In the genomic region with DNA sequence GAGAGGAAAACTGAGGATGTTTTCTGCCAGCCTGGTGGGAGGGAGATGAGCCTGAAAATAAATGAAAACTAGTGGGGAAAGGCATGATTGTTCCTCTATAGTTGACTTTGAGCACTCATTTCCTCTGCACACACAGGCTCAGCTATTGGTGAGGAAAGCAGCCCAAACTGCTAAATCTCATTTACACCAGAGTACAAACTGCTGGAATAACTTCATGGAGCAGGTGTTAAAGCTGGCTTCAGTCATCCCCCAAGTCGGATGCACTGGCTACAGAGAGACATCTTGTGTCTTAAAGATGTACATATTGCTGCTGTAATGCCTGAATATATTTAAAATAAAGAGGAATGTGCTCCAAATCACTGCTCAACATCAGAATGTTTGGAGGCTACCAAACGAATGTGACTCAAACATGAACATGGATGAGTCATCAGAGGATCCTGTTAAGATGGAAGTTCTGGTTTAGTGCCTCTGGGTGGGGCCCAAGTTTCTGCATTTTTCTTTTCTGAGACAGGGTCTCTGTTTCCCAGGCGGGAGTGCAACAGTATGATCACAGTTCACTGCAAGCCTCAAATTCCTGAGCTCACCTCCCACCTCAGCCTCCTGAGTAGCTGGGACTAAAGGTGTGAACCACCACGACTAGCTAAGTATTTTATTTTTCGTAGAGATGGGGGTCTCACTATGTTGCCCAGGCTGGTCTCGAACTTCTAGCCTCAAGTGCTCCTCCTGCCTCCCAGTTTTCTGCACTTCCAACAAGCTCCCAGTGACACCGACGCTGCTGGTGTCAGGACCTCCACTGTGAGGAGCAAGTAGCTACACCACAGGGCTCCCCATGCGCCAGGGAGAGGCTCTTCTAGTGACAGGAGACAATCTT, we compare ENCODE assay signal across 11 cellular contexts.
A peak's percentile ranks its signal among the peaks of the same experiment; 100 is the strongest.
DNase-seq lines count a peak whose midpoint lies in the region; ATAC-seq and TF ChIP-seq lines count a peak whose summit lies in the region.
"Had no signal": no experiment of that assay in that cellular context is flagged by ENCODE, and none has a peak within 500 bp of the region (broad histone marks: within the 10 kb centered on the region; RNA-seq: fewer than 3 reads in every experiment).

No MANE protein-coding gene starts in this region.

- H3K36me3 ChIP-seq in PC-9 (ENCODE audit: low read depth) (no peaks in the 10 kb centered on the region), esophagus (ENCODE audit: control insufficient read depth in 2 of 2, insufficient read depth in 2 of 2, low read length in 1 of 2) (peaks cover 0 to 10% of the 10 kb centered on the region in 2 donors), smooth muscle cell (ENCODE audit: low read depth) (no peaks in the 10 kb centered on the region)
- H3K36me3 ChIP-seq: neural progenitor cell had no signal

- DNase-seq in activated T-cell treated with anti-CD3 and anti-CD28 coated beads, Interleukin-2, amount 50 U/mL, for 4 hours = no peak
- no peak for DNase-seq in activated T-cell treated with anti-CD3 and anti-CD28 coated beads, Interleukin-2, amount 50 U/mL, for 1 hour
- DNase-seq in PC-9 (peak; percentile 28 to 77), smooth muscle cell (lab: John Stamatoyannopoulos, UW; ENCODE audit: unreplicated experiment) (no peak), GDM1 (lab: John Stamatoyannopoulos, UW) (no peak)
- no peak for DNase-seq in activated CD8-positive, alpha-beta memory T cell treated with anti-CD3 and anti-CD28 coated beads for 24 hours
- DNase-seq: effector memory CD4-positive, alpha-beta T cell had no signal

- H4K20me1 ChIP-seq in PC-9 (ENCODE audit: insufficient read depth) (no peaks in the 10 kb centered on the region), smooth muscle cell (ENCODE audit: low read depth) (no peaks in the 10 kb centered on the region)

- H3K9me2 ChIP-seq in PC-9 (ENCODE audit: insufficient read depth) = no peaks in the 10 kb centered on the region

- ATAC-seq in activated T-cell treated with anti-CD3 and anti-CD28 coated beads, Interleukin-2, amount 50 U/mL, for 4 hours = peak; percentile 27 to 84
- ATAC-seq in HG03432 (IDR thresholded peaks at IDR 0.05; ENCODE audit: unreplicated experiment) = no peak

- H3K4me3 Mint-ChIP-seq in activated T-cell treated with anti-CD3 and anti-CD28 coated beads, Interleukin-2, amount 50 U/mL, for 4 hours = no peak overlapping the region
- H3K4me3 Mint-ChIP-seq: neural progenitor cell had no signal

- H3K4me3 ChIP-seq in PC-9 = no peak overlapping the region
- no peak overlapping the region for H3K4me3 ChIP-seq in esophagus (ENCODE audit: low read depth in 1 of 2, low read length in 2 of 2)
- H3K4me3 ChIP-seq in smooth muscle cell = no peak overlapping the region
- H3K4me3 ChIP-seq: neural progenitor cell had no signal

- H3K4me2 ChIP-seq in PC-9 (peak overlapping the region; percentile 27; the same call in 1 of the 2 replicates), smooth muscle cell (peak overlapping the region; percentile 62)
- H3K4me2 ChIP-seq: neural progenitor cell had no signal

- 72% methylated on average over 9 of the region's 9 CpGs for WGBS in esophagus, 2 donors
- 64% methylated on average over 9 of the region's 9 CpGs for WGBS in smooth muscle cell (ENCODE audit: low lambda C conversion rate)

- no peaks in the 10 kb centered on the region for H3K9me3 Mint-ChIP-seq in activated T-cell treated with anti-CD3 and anti-CD28 coated beads, Interleukin-2, amount 50 U/mL, for 4 hours
- H3K9me3 Mint-ChIP-seq: neural progenitor cell had no signal

- H3K9ac ChIP-seq in smooth muscle cell (ENCODE audit: low read depth) = no peak overlapping the region
- H3K9ac ChIP-seq: neural progenitor cell had no signal

- no TSS peak for BruUV-seq in PC-9 (replicated peaks; lab: Mats Ljungman, UMichigan)

- H3K9me3 ChIP-seq in PC-9 (ENCODE audit: insufficient read depth, low read depth) = no peaks in the 10 kb centered on the region
- H3K9me3 ChIP-seq in esophagus (ENCODE audit: control insufficient read depth in 2 of 2, insufficient read depth in 1 of 2, low read depth in 1 of 2, low read length in 1 of 2) = no peaks in the 10 kb centered on the region
- no peaks in the 10 kb centered on the region for H3K9me3 ChIP-seq in smooth muscle cell (replicated peaks; ENCODE audit: low read depth)

- CTCF ChIA-PET in PC-9 (lab: Charles Lee) = interaction anchor here (0.6 kb wide), 1 partner anchor 63 kb away, joined by 3 read pairs; no protein-coding TSS in a partner anchor

- H3K27me3 ChIP-seq in PC-9 (ENCODE audit: insufficient read depth, low read depth) = no peaks in the 10 kb centered on the region
- no peaks in the 10 kb centered on the region for H3K27me3 ChIP-seq in esophagus (ENCODE audit: control insufficient read depth in 1 of 2, insufficient read depth in 2 of 2, low read length in 2 of 2)
- H3K27me3 ChIP-seq in smooth muscle cell (ENCODE audit: low read depth) = no peaks in the 10 kb centered on the region
- H3K27me3 ChIP-seq: neural progenitor cell had no signal

- POLR2A ChIA-PET in PC-9 (lab: Charles Lee; ENCODE audit: unreplicated experiment) = no interaction called here

- peak; percentile 27; the same call in 1 of the 2 replicates for TF ChIP-seq CTCF in PC-9 (conservative IDR thresholded peaks at IDR 0.05)
- TF ChIP-seq CTCF in smooth muscle cell (IDR thresholded peaks at IDR 0.05; ENCODE audit: borderline replicate concordance, insufficient read depth, poor library complexity, severe bottlenecking) = no peak

- intact Hi-C loops in PC-9 (cut with micrococcal nuclease; ENCODE audit: unreplicated experiment) = no loop called here

- H3K36me3 Mint-ChIP-seq in activated T-cell treated with anti-CD3 and anti-CD28 coated beads, Interleukin-2, amount 50 U/mL, for 4 hours (ENCODE audit: insufficient read depth) = peaks cover 29% of the 10 kb centered on the region

- H3K4me1 ChIP-seq in PC-9 (replicated peaks; ENCODE audit: insufficient read depth) (peaks cover 10% of the 10 kb centered on the region), esophagus (ENCODE audit: control insufficient read depth in 2 of 2, insufficient read depth in 2 of 2, low read length in 1 of 2) (peaks cover 0 to 6% of the 10 kb centered on the region in 2 donors), smooth muscle cell (ENCODE audit: low read depth) (peaks cover 5% of the 10 kb centered on the region)
- H3K4me1 ChIP-seq: neural progenitor cell had no signal

- no peaks in the 10 kb centered on the region for H3K27me3 Mint-ChIP-seq in activated T-cell treated with anti-CD3 and anti-CD28 coated beads, Interleukin-2, amount 50 U/mL, for 4 hours (ENCODE audit: low read depth)

- H2AFZ ChIP-seq in PC-9 = no peak overlapping the region
- H2AFZ ChIP-seq in smooth muscle cell (ENCODE audit: low read depth) = no peak overlapping the region
- H2AFZ ChIP-seq: neural progenitor cell had no signal

- H3K27ac ChIP-seq in PC-9 (peak overlapping the region; percentile 70), esophagus (ENCODE audit: low read depth in 2 of 2, low read length in 1 of 2) (peak overlapping the region; percentile 37 to 73), smooth muscle cell (ENCODE audit: low read depth) (peak overlapping the region; percentile 74)
- H3K27ac ChIP-seq: neural progenitor cell, VCaP had no signal

- H3F3A ChIP-seq in PC-9 (ENCODE audit: insufficient read depth, low read depth) (peaks cover 7% of the 10 kb centered on the region), smooth muscle cell (ENCODE audit: low read depth) (peaks cover 6% of the 10 kb centered on the region)

- H3K79me2 ChIP-seq in PC-9 (ENCODE audit: low read depth) (no peaks in the 10 kb centered on the region), smooth muscle cell (ENCODE audit: low read depth) (no peaks in the 10 kb centered on the region)

- peaks cover 12% of the 10 kb centered on the region for H3K4me1 Mint-ChIP-seq in activated T-cell treated with anti-CD3 and anti-CD28 coated beads, Interleukin-2, amount 50 U/mL, for 4 hours (ENCODE audit: low read depth)

Comparison
In these comparisons a context has a peak if more than half of its experiments do, and no peak if none do; other contexts are left out.
1. DNase-seq: peak in PC-9 (2 of 2); none in activated T-cell treated with anti-CD3 and anti-CD28 coated beads, Interleukin-2, amount 50 U/mL, for 4 hours (single experiment), activated T-cell treated with anti-CD3 and anti-CD28 coated beads, Interleukin-2, amount 50 U/mL, for 1 hour (single experiment), smooth muscle cell (single experiment), GDM1 (single experiment) and activated CD8-positive, alpha-beta memory T cell treated with anti-CD3 and anti-CD28 coated beads for 24 hours (single experiment).
2. Peak in every context shown above with its lines, with median percentiles within 50 percentile points of each other: H3K27ac ChIP-seq.